In genomic region chr21:8212986-8213551, GRCh38 we compare ENCODE assay signal across 8 cellular contexts.
DNase-seq lines count a peak whose midpoint lies in the region; ATAC-seq, FAIRE-seq and TF ChIP-seq lines count a peak whose summit lies in the region.
"Not testable (repeated sequence)": the region's sequence is repeated elsewhere in the genome, so short reads cannot be mapped to it uniquely, and the experiment has no call there.

No MANE protein-coding gene starts in this region.

- not testable (repeated sequence) for TF ChIP-seq CTCF in adrenal gland (IDR thresholded peaks at IDR 0.05); kidney (IDR thresholded peaks at IDR 0.05; ENCODE audit: borderline replicate concordance, extremely low read depth, insufficient read depth)
- TF ChIP-seq CTCF in prostate gland (IDR thresholded peaks at IDR 0.05) = peak in 1 of 4 experiments; percentile 18

- H3K9ac ChIP-seq in kidney (ENCODE audit: low read length in 2 of 2) = not testable (repeated sequence)

- H3K9me3 Mint-ChIP-seq in CD4-positive, CD25-positive, alpha-beta regulatory T cell; T-cell: not testable (repeated sequence)

- H3K4me1 ChIP-seq in CD4-positive, CD25-positive, alpha-beta regulatory T cell (ENCODE audit: control insufficient read depth, insufficient read depth, low read length, poor library complexity, severe bottlenecking); adrenal gland (replicated peaks in 1 of 2); kidney (ENCODE audit: control insufficient read depth in 1 of 2, insufficient read depth in 1 of 2, low read depth in 1 of 2, low read length in 2 of 2); prostate gland (replicated peaks): not testable (repeated sequence)

- intact Hi-C loops in adrenal gland (cut with DNase I); kidney (cut with DNase I); prostate gland (cut with DNase I): not testable (repeated sequence)

- H3K27me3 Mint-ChIP-seq in CD4-positive, CD25-positive, alpha-beta regulatory T cell; T-cell: not testable (repeated sequence)

- not testable (repeated sequence) for H3K27me3 ChIP-seq in CD4-positive, CD25-positive, alpha-beta regulatory T cell (ENCODE audit: control insufficient read depth, insufficient read depth, low read length); adrenal gland; prostate gland (replicated peaks; ENCODE audit: insufficient read depth)

- not testable (repeated sequence) for FAIRE-seq in kidney (lab: Jason Lieb, UNC)

- POLR2A ChIA-PET in T-cell (lab: Charles Lee) = not testable (repeated sequence)

- CTCF ChIA-PET in T-cell (lab: Charles Lee) = not testable (repeated sequence)

- ATAC-seq in CD4-positive, CD25-positive, alpha-beta regulatory T cell (ENCODE audit: low read depth in 2 of 2); T-cell (replicated peaks in 1 of 4): not testable (repeated sequence)
- peak; percentile 55 for ATAC-seq in HG02571 (IDR thresholded peaks at IDR 0.05; ENCODE audit: unreplicated experiment)

- not testable (repeated sequence) for TF ChIP-seq POLR2A in adrenal gland (IDR thresholded peaks at IDR 0.05); prostate gland (IDR thresholded peaks at IDR 0.05)

- not testable (repeated sequence) for H3K36me3 ChIP-seq in CD4-positive, CD25-positive, alpha-beta regulatory T cell (ENCODE audit: control insufficient read depth, insufficient read depth, low read length); adrenal gland (replicated peaks in 1 of 2); kidney (ENCODE audit: control insufficient read depth in 1 of 2, insufficient read depth in 2 of 2, low read length in 2 of 2); prostate gland

- not testable (repeated sequence) for H3K9me3 ChIP-seq in CD4-positive, CD25-positive, alpha-beta regulatory T cell (ENCODE audit: control insufficient read depth in 2 of 2, low read length in 2 of 2); adrenal gland (replicated peaks in 1 of 3); kidney (ENCODE audit: control insufficient read depth in 1 of 2, low read length in 2 of 2); prostate gland

- DNase-seq in CD4-positive, CD25-positive, alpha-beta regulatory T cell = peak in 2 of 3 donors; percentile 29 to 64
- peak in 20 of 34 experiments; percentile 0 to 78 (median 30) for DNase-seq in T-cell
- peak; percentile 9 for DNase-seq in activated CD8-positive, alpha-beta memory T cell treated with anti-CD3 and anti-CD28 coated beads, Interleukin-2, amount 50 U/mL, for 4 hours
- peak in 6 of 7 donors; percentile 39 to 95 (median 70) for DNase-seq in adrenal gland
- DNase-seq in kidney = peak; percentile 73
- peak; percentile 80 for DNase-seq in prostate gland (ENCODE audit: low spot score)
- DNase-seq in stimulated activated CD8-positive, alpha-beta memory T cell treated with anti-CD3 and anti-CD28 coated beads, Interleukin-15, amount 100 ng/mL, for 24 hours (ENCODE audit: low read depth) = peak; percentile 99

- not testable (repeated sequence) for H3K27ac Mint-ChIP-seq in CD4-positive, CD25-positive, alpha-beta regulatory T cell; T-cell

- H3K4me3 Mint-ChIP-seq in CD4-positive, CD25-positive, alpha-beta regulatory T cell; T-cell: not testable (repeated sequence)

- not testable (repeated sequence) for H3K4me1 Mint-ChIP-seq in CD4-positive, CD25-positive, alpha-beta regulatory T cell; T-cell

- 34 to 75% methylated on average over 31 to 40 of the region's 111 CpGs; no CpG with 5 or more reads in 2 of the 4 donors for WGBS in adrenal gland, 4 donors
- WGBS in prostate gland = 80% methylated on average over 58 of the region's 111 CpGs

- not testable (repeated sequence) for H3K36me3 Mint-ChIP-seq in CD4-positive, CD25-positive, alpha-beta regulatory T cell; T-cell

- not testable (repeated sequence) for H3K27ac ChIP-seq in CD4-positive, CD25-positive, alpha-beta regulatory T cell (ENCODE audit: insufficient read depth, low read length, poor library complexity, severe bottlenecking); adrenal gland; kidney (ENCODE audit: low read depth in 2 of 2, low read length in 2 of 2); prostate gland

- H3K4me3 ChIP-seq in CD4-positive, CD25-positive, alpha-beta regulatory T cell (ENCODE audit: low read depth, low read length); adrenal gland; kidney (ENCODE audit: low read length in 2 of 2); prostate gland: not testable (repeated sequence)

Comparison
In these comparisons a context has a peak if more than half of its experiments do, and no peak if none do; other contexts are left out.
1. DNase-seq: peak in every context shown above with its lines; median percentile 99 in stimulated activated CD8-positive, alpha-beta memory T cell treated with anti-CD3 and anti-CD28 coated beads, Interleukin-15, amount 100 ng/mL, for 24 hours; 80 in prostate gland; 73 in kidney; 70 in adrenal gland; 46 in CD4-positive, CD25-positive, alpha-beta regulatory T cell; 30 in T-cell; 9 in activated CD8-positive, alpha-beta memory T cell treated with anti-CD3 and anti-CD28 coated beads, Interleukin-2, amount 50 U/mL, for 4 hours.